Comparison of ENCODE assay signal across 8 cellular contexts in genomic region chr17:42566873-42567573, GRCh38. TPM values are rescaled to one million over a fixed set of nuclear protein-coding genes. Genes with fewer than 3 reads are reported as not detected.
DNase-seq lines count a peak whose midpoint lies in the region; ATAC-seq and TF ChIP-seq lines count a peak whose summit lies in the region.

A gene with protein sequence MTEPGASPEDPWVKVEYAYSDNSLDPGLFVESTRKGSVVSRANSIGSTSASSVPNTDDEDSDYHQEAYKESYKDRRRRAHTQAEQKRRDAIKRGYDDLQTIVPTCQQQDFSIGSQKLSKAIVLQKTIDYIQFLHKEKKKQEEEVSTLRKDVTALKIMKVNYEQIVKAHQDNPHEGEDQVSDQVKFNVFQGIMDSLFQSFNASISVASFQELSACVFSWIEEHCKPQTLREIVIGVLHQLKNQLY (plus strand): TSS chr17:42567100. CDS start chr17:42567125, 25 bp downstream.

- H3K27ac Mint-ChIP-seq in T-helper 1 cell treated with Interleukin-12 subunit alpha and Interleukin-12 subunit beta and Interleukin-4 antibody, amounts not matched to agents 30 μg/mL and 1 μg/mL, for 36 hours = peak within 1 kb of the TSS; percentile 94
- H3K27ac Mint-ChIP-seq in progenitor cell of endocrine pancreas = peak within 1 kb of the TSS; percentile 79

- no peaks in the 10 kb centered on the region for H3K27me3 Mint-ChIP-seq in T-helper 1 cell treated with Interleukin-12 subunit alpha and Interleukin-12 subunit beta and Interleukin-4 antibody, amounts not matched to agents 30 μg/mL and 1 μg/mL, for 36 hours (ENCODE audit: low read depth)
- no peaks in the 10 kb centered on the region for H3K27me3 Mint-ChIP-seq in progenitor cell of endocrine pancreas

- peaks cover 22 to 65% (median 57%) of the 10 kb centered on the region in 4 donors for H3K36me3 ChIP-seq in upper lobe of left lung

- DNase-seq in ELF-1 (ENCODE audit: low read depth, low spot score) (peak; percentile 92), NCI-H1694 (lab: John Stamatoyannopoulos, UW) (peak; percentile 83), amniotic epithelial cell (ENCODE audit: low read depth) (peak; percentile 75), left cardiac atrium (peak; percentile 98), progenitor cell of endocrine pancreas (ENCODE audit: low spot score, unreplicated experiment) (peak; percentile 88), upper lobe of left lung (peak; percentile 93 to 100)

- no peaks in the 10 kb centered on the region for H3K9me3 ChIP-seq in upper lobe of left lung

- ATAC-seq in HG02678 (IDR thresholded peaks at IDR 0.05; ENCODE audit: unreplicated experiment) (peak; percentile 71), left cardiac atrium (peak; percentile 87 to 91), upper lobe of left lung (ENCODE audit: low FRiP score in 2 of 2) (peak; percentile 85 to 92)

- H3K27me3 ChIP-seq in upper lobe of left lung = no peaks in the 10 kb centered on the region

- intact Hi-C loops in left cardiac atrium (cut with DNase I) = no loop called here

- peak within 1 kb of the TSS; percentile 96 for H3K4me3 Mint-ChIP-seq in T-helper 1 cell treated with Interleukin-12 subunit alpha and Interleukin-12 subunit beta and Interleukin-4 antibody, amounts not matched to agents 30 μg/mL and 1 μg/mL, for 36 hours
- peak within 1 kb of the TSS; percentile 91 for H3K4me3 Mint-ChIP-seq in progenitor cell of endocrine pancreas (ENCODE audit: low read depth)

- TF ChIP-seq EP300 in upper lobe of left lung (IDR thresholded peaks at IDR 0.05) = peak in 1 of 4 donors; percentile 2

- no peak for TF ChIP-seq CTCF in progenitor cell of endocrine pancreas (IDR thresholded peaks at IDR 0.05; ENCODE audit: unreplicated experiment)
- peak in 2 of 6 experiments; percentile 18 to 23 for TF ChIP-seq CTCF in upper lobe of left lung (IDR thresholded peaks at IDR 0.05)

- H3K4me1 ChIP-seq in upper lobe of left lung = peaks cover 49 to 68% (median 57%) of the 10 kb centered on the region in 4 donors

- H3K27ac ChIP-seq in upper lobe of left lung = peak within 1 kb of the TSS; percentile 96 to 99 (median 97)

- H3K36me3 Mint-ChIP-seq in T-helper 1 cell treated with Interleukin-12 subunit alpha and Interleukin-12 subunit beta and Interleukin-4 antibody, amounts not matched to agents 30 μg/mL and 1 μg/mL, for 36 hours (ENCODE audit: low read depth) = peaks cover 37% of the 10 kb centered on the region
- peaks cover 8% of the 10 kb centered on the region for H3K36me3 Mint-ChIP-seq in progenitor cell of endocrine pancreas (ENCODE audit: insufficient read depth)

- TF ChIP-seq POLR2A in upper lobe of left lung (IDR thresholded peaks at IDR 0.05) = peak in 1 of 4 donors; percentile 80

- WGBS in upper lobe of left lung, 2 donors = 0% methylated on average over 22 to 42 of the region's 72 CpGs

- H3K9me3 Mint-ChIP-seq in T-helper 1 cell treated with Interleukin-12 subunit alpha and Interleukin-12 subunit beta and Interleukin-4 antibody, amounts not matched to agents 30 μg/mL and 1 μg/mL, for 36 hours = no peaks in the 10 kb centered on the region
- H3K9me3 Mint-ChIP-seq in progenitor cell of endocrine pancreas (ENCODE audit: low read depth) = no peaks in the 10 kb centered on the region

- H3K4me3 ChIP-seq in upper lobe of left lung = peak within 1 kb of the TSS; percentile 89 to 98 (median 93)

- peaks cover 29% of the 10 kb centered on the region for H3K4me1 Mint-ChIP-seq in T-helper 1 cell treated with Interleukin-12 subunit alpha and Interleukin-12 subunit beta and Interleukin-4 antibody, amounts not matched to agents 30 μg/mL and 1 μg/mL, for 36 hours (ENCODE audit: low read depth)
- peaks cover 17% of the 10 kb centered on the region for H3K4me1 Mint-ChIP-seq in progenitor cell of endocrine pancreas (ENCODE audit: low read depth)

RNA-seq across cellular contexts. Expression of the gene that starts here (rescaled TPM):
- total RNA-seq in left cardiac atrium (10 to 100 TPM; 51.3 to 55.3 TPM), progenitor cell of endocrine pancreas (26.8 and 33.7 TPM in 2 replicates), upper lobe of left lung (100 to 1,000 TPM in 1 of 6 donors, 10 to 100 TPM in 5; 61.8 to 104 (median 83.5) TPM)

Comparison
In these comparisons a context has a peak if more than half of its experiments do, and no peak if none do; other contexts are left out.
1. Peak in every context shown above with its lines: DNase-seq, ATAC-seq, H3K4me3 ChIP-seq and H3K27ac ChIP-seq.